Comparison of ENCODE assay signal across 33 cellular contexts in the genomic region with DNA sequence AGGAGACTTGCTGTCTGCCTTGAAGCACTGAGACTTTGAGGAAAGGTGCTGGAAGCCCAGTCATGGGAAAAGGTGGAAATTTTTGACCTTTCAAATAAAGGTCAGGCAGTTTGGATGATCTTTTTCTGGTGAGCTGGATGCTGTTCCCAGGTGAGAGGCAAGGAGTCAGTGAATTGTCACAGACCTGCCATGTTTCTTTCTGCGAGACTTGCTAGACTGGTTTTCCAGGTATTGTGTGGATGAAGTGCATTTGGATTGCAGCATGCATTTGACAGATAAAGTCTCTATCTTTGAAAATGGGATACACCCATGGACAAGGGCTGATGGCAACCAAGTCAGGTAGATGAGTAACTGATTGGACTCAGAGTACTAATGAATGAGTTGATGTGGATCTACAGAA.
DNase-seq lines count a peak whose midpoint lies in the region; FAIRE-seq and TF ChIP-seq lines count a peak whose summit lies in the region.
"Had no signal": no experiment of that assay in that cellular context is flagged by ENCODE, and none has a peak within 500 bp of the region (broad histone marks: within the 10 kb centered on the region; RNA-seq: fewer than 3 reads in every experiment).

No MANE protein-coding gene starts in this region.

- H3K4me1 ChIP-seq in keratinocyte (ENCODE audit: control insufficient read depth, extremely low read depth, insufficient read depth, low read length) (no peaks in the 10 kb centered on the region), tibial nerve (no peaks in the 10 kb centered on the region)
- H3K4me1 ChIP-seq: ascending aorta, colonic mucosa, right lobe of liver, SJSA1, testis, uterus had no signal

- H4K20me1 ChIP-seq in keratinocyte (ENCODE audit: control insufficient read depth, extremely low read depth, insufficient read depth, low read length), result no peaks in the 10 kb centered on the region

- H3K9me3 Mint-ChIP-seq in Calu3 (ENCODE audit: low read depth, unreplicated experiment), result no peaks in the 10 kb centered on the region
- H3K9me3 Mint-ChIP-seq: activated CD4-positive, alpha-beta T cell treated with anti-CD3 and anti-CD28 coated beads, Interleukin-2, amount 10 ng/mL, durations not matched to agents 7 days and 5 days; activated T-cell treated with anti-CD3 and anti-CD28 coated beads, Interleukin-2, amount 50 U/mL, for 24 hours; H9; naive thymus-derived CD8-positive, alpha-beta T cell; stimulated activated naive CD8-positive, alpha-beta T cell treated with anti-CD3 and anti-CD28 coated beads, Interleukin-15, Interleukin-2, amounts not matched to agents 100 ng/mL and 50 ng/mL, for 24 hours; T-cell had no signal

- no peak for TF ChIP-seq CTCF in Calu3 (IDR thresholded peaks at IDR 0.05; ENCODE audit: unreplicated experiment)
- no peak for TF ChIP-seq CTCF in keratinocyte (optimal IDR thresholded peaks at IDR 0.05 in 1 of 3, IDR thresholded peaks at IDR 0.05 in 1 of 3, conservative IDR thresholded peaks at IDR 0.05 in 1 of 3; ENCODE audit: extremely low read depth in 1 of 3, insufficient read depth in 2 of 3, low read length in 3 of 3)
- TF ChIP-seq CTCF in tibial nerve (IDR thresholded peaks at IDR 0.05), result no peak

- CTCF ChIA-PET in Calu3 (lab: Charles Lee), result no interaction called here

- TF ChIP-seq POLR2A in tibial nerve (IDR thresholded peaks at IDR 0.05), result no peak

- H3K9me1 ChIP-seq in keratinocyte (ENCODE audit: control insufficient read depth, extremely low read depth, insufficient read depth, low read length), result no peaks in the 10 kb centered on the region

- no peaks in the 10 kb centered on the region for H3K79me2 ChIP-seq in keratinocyte (ENCODE audit: control insufficient read depth, insufficient read depth, low read length)

- no peak overlapping the region for H3K4me3 Mint-ChIP-seq in Calu3 (ENCODE audit: low read depth, unreplicated experiment)
- H3K4me3 Mint-ChIP-seq: activated CD4-positive, alpha-beta T cell treated with anti-CD3 and anti-CD28 coated beads, Interleukin-2, amount 10 ng/mL, durations not matched to agents 7 days and 5 days; activated naive CD8-positive, alpha-beta T cell treated with anti-CD3 and anti-CD28 coated beads, Interleukin-2, amount 10 ng/mL, durations not matched to agents 7 days and 5 days; activated T-cell treated with anti-CD3 and anti-CD28 coated beads, Interleukin-2, amount 50 U/mL, for 24 hours; B cell; CD4-positive, alpha-beta memory T cell; H9; naive thymus-derived CD8-positive, alpha-beta T cell; stimulated activated naive CD8-positive, alpha-beta T cell treated with anti-CD3 and anti-CD28 coated beads, Interleukin-15, Interleukin-2, amounts not matched to agents 100 ng/mL and 50 ng/mL, for 24 hours; T-cell had no signal

- intact Hi-C loops in Calu3 (cut with micrococcal nuclease; ENCODE audit: unreplicated experiment), result no loop called here

- peak; percentile 1 for DNase-seq in Calu3
- peak; percentile 62 for DNase-seq in HPDE6-E6E7 (ENCODE audit: extremely low spot score)
- DNase-seq in NCI-H774 (lab: John Stamatoyannopoulos, UW), result peak; percentile 18
- DNase-seq in keratinocyte (ENCODE audit: low read depth, low spot score), result no peak
- DNase-seq in tibial nerve (ENCODE audit: low spot score in 2 of 2), result no peak
- DNase-seq in effector CD4-positive, alpha-beta T cell, result no peak
- DNase-seq in SKM-1 (lab: John Stamatoyannopoulos, UW; ENCODE audit: unreplicated experiment), result no peak
- DNase-seq in activated CD4-positive, alpha-beta T cell treated with anti-CD3 and anti-CD28 coated beads, Interleukin-2, amount 50 U/mL, for 48 hours, result no peak
- DNase-seq: activated CD4-positive, alpha-beta T cell treated with anti-CD3 and anti-CD28 coated beads, Interleukin-2, amount 10 ng/mL, durations not matched to agents 7 days and 5 days; activated gamma-delta T cell; activated naive CD8-positive, alpha-beta T cell treated with anti-CD3 and anti-CD28 coated beads, Interleukin-2, amount 10 ng/mL, durations not matched to agents 7 days and 5 days; activated T-cell treated with anti-CD3 and anti-CD28 coated beads, Interleukin-2, amount 50 U/mL, for 24 hours; CD4-positive, alpha-beta memory T cell; colonic mucosa; effector CD8-positive, alpha-beta T cell; erythroblast; glutamatergic neuron; H9; kidney; naive thymus-derived CD8-positive, alpha-beta T cell; NCI-H187; NCI-H82; right lobe of liver; stimulated activated CD8-positive, alpha-beta memory T cell treated with anti-CD3 and anti-CD28 coated beads, Interleukin-4, amount 100 ng/mL, for 48 hours; T-cell; testis; uterus had no signal

- FAIRE-seq in keratinocyte (lab: Jason Lieb, UNC), result peak; percentile 48
- FAIRE-seq: GM12892, kidney had no signal

- H3K27me3 ChIP-seq in keratinocyte (ENCODE audit: control insufficient read depth, extremely low read depth, insufficient read depth, low read length) (no peaks in the 10 kb centered on the region), tibial nerve (no peaks in the 10 kb centered on the region)
- H3K27me3 ChIP-seq: ascending aorta, colonic mucosa, right lobe of liver, SJSA1, testis, uterus had no signal

- no peaks in the 10 kb centered on the region for H3K36me3 ChIP-seq in keratinocyte (ENCODE audit: control insufficient read depth in 2 of 2, extremely low read depth in 1 of 2, insufficient read depth in 2 of 2, low read length in 2 of 2)
- no peaks in the 10 kb centered on the region for H3K36me3 ChIP-seq in tibial nerve
- H3K36me3 ChIP-seq: ascending aorta, colonic mucosa, right lobe of liver, SJSA1, uterus had no signal

- no peak overlapping the region for H2AFZ ChIP-seq in keratinocyte (ENCODE audit: control insufficient read depth, low read length)

- no peak overlapping the region for H3K4me2 ChIP-seq in keratinocyte (ENCODE audit: control insufficient read depth, extremely low read depth, insufficient read depth, low read depth, low read length)

- H3K27ac ChIP-seq in keratinocyte (ENCODE audit: control insufficient read depth, insufficient read depth, low read length) (no peak overlapping the region), tibial nerve (no peak overlapping the region)
- H3K27ac ChIP-seq: ascending aorta, colonic mucosa, right lobe of liver, SJSA1, testis, uterus had no signal

- H3K36me3 Mint-ChIP-seq in Calu3 (ENCODE audit: insufficient read depth, unreplicated experiment), result no peaks in the 10 kb centered on the region
- H3K36me3 Mint-ChIP-seq: activated naive CD8-positive, alpha-beta T cell treated with anti-CD3 and anti-CD28 coated beads, Interleukin-2, amount 10 ng/mL, durations not matched to agents 7 days and 5 days; CD4-positive, alpha-beta memory T cell; naive thymus-derived CD8-positive, alpha-beta T cell; T-cell had no signal

- no peaks in the 10 kb centered on the region for H3K27me3 Mint-ChIP-seq in Calu3 (ENCODE audit: unreplicated experiment)
- H3K27me3 Mint-ChIP-seq: progenitor cell of endocrine pancreas had no signal

- dilution Hi-C loops in keratinocyte (cut with MboI; ENCODE audit: extremely low pct_ligation_motif_present, low sequenced_read_pairs), result no loop called here

- H3K4me1 Mint-ChIP-seq in Calu3 (ENCODE audit: low read depth, unreplicated experiment), result peaks cover 7% of the 10 kb centered on the region
- H3K4me1 Mint-ChIP-seq: activated CD4-positive, alpha-beta T cell treated with anti-CD3 and anti-CD28 coated beads, Interleukin-2, amount 10 ng/mL, durations not matched to agents 7 days and 5 days; activated naive CD8-positive, alpha-beta T cell treated with anti-CD3 and anti-CD28 coated beads, Interleukin-2, amount 10 ng/mL, durations not matched to agents 7 days and 5 days; B cell; CD4-positive, alpha-beta memory T cell; naive thymus-derived CD8-positive, alpha-beta T cell; T-cell had no signal

- no peak overlapping the region for H3K9ac ChIP-seq in keratinocyte (ENCODE audit: control insufficient read depth, extremely low read depth, insufficient read depth, low read length)

- H3K4me3 ChIP-seq in keratinocyte (ENCODE audit: control insufficient read depth in 2 of 3, extremely low read depth in 1 of 3, insufficient read depth in 2 of 3, low read depth in 1 of 3, low read length in 3 of 3), result no peak overlapping the region
- no peak overlapping the region for H3K4me3 ChIP-seq in tibial nerve
- H3K4me3 ChIP-seq: ascending aorta, colonic mucosa, right lobe of liver, SJSA1, testis, uterus had no signal

- 85 to 100% methylated on average over 1 of the region's 1 CpG for WGBS in tibial nerve, 2 donors

- no peak for TF ChIP-seq EP300 in tibial nerve (IDR thresholded peaks at IDR 0.05)

- no peaks in the 10 kb centered on the region for H3K9me3 ChIP-seq in keratinocyte (ENCODE audit: control insufficient read depth, low read depth, low read length)
- H3K9me3 ChIP-seq in tibial nerve, result no peaks in the 10 kb centered on the region
- H3K9me3 ChIP-seq: ascending aorta, colonic mucosa, right lobe of liver, SJSA1, testis, uterus had no signal

- BruUV-seq in Calu3 (replicated peaks; lab: Mats Ljungman, UMichigan), result no TSS peak

- H3K27ac Mint-ChIP-seq in Calu3 (ENCODE audit: unreplicated experiment), result no peak overlapping the region
- H3K27ac Mint-ChIP-seq: activated CD4-positive, alpha-beta T cell treated with anti-CD3 and anti-CD28 coated beads, Interleukin-2, amount 10 ng/mL, durations not matched to agents 7 days and 5 days; activated naive CD8-positive, alpha-beta T cell treated with anti-CD3 and anti-CD28 coated beads, Interleukin-2, amount 10 ng/mL, durations not matched to agents 7 days and 5 days; activated T-cell treated with anti-CD3 and anti-CD28 coated beads, Interleukin-2, amount 50 U/mL, for 24 hours; B cell; CD4-positive, alpha-beta memory T cell; H9; naive thymus-derived CD8-positive, alpha-beta T cell; stimulated activated naive CD8-positive, alpha-beta T cell treated with anti-CD3 and anti-CD28 coated beads, Interleukin-15, Interleukin-2, amounts not matched to agents 100 ng/mL and 50 ng/mL, for 24 hours; T-cell had no signal

Comparison
In these comparisons a context has a peak if more than half of its experiments do, and no peak if none do; other contexts are left out.
1. DNase-seq: peak in Calu3 (single experiment), HPDE6-E6E7 (single experiment) and NCI-H774 (single experiment); none in keratinocyte (single experiment), tibial nerve (0 of 2), effector CD4-positive, alpha-beta T cell (single experiment), SKM-1 (single experiment) and activated CD4-positive, alpha-beta T cell treated with anti-CD3 and anti-CD28 coated beads, Interleukin-2, amount 50 U/mL, for 48 hours (0 of 2).